In the genomic region with DNA sequence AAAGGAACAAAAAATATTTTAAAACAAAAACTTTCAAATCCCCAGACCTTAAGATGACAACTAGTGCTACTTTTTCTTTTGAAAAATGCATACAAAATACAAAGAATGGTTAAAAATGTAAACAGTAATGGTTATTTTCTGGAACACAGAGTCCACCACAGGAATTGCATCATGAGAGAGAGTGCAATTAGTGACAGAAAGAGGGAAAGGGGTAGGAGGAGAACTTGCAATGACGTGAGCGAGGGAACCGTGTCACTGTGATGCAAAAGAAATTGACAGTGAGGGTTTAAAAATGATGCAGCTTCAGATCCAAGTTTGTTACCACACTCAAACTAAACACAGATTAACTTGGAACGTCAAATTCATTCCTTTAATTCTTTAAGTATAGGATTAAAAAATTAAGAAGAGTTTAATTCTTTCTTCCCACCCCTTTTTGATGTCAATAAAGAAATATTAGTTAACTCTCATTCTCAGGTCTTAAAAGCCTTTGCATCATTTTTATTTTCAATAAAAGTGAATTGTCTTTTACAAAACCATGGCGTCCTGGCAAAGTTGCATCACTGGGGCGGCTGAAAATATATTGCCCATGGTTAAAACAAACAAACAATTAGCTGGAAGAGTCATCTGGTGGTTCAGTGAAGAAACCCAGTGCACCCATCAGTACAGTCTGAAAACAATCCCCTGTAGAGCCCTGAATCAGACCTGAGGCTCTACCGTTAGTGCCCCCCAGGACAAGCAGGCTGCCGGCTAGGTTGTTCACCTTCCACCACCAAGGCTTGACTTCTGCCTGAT, we compare ENCODE assay signal across 25 cellular contexts. TPM values are rescaled to one million over a fixed set of nuclear protein-coding genes. Genes with fewer than 3 reads are reported as not detected.
A peak's percentile ranks its signal among the peaks of the same experiment; 100 is the strongest.
DNase-seq lines count a peak whose midpoint lies in the region; ATAC-seq and TF ChIP-seq lines count a peak whose summit lies in the region.
"Had no signal": no experiment of that assay in that cellular context is flagged by ENCODE, and none has a peak within 500 bp of the region (broad histone marks: within the 10 kb centered on the region; RNA-seq: fewer than 3 reads in every experiment).

No MANE protein-coding gene starts in this region.

- no peak for ATAC-seq in activated naive CD8-positive, alpha-beta T cell treated with anti-CD3 and anti-CD28 coated beads, Interleukin-2, amount 10 ng/mL, durations not matched to agents 7 days and 5 days (ENCODE audit: low read depth)
- no peak for ATAC-seq in activated naive CD8-positive, alpha-beta T cell treated with anti-CD3 and anti-CD28 coated beads, Interleukin-2, amount 50 U/mL, for 24 hours
- ATAC-seq in stimulated activated effector memory CD8-positive, alpha-beta T cell treated with anti-CD3 and anti-CD28 coated beads, Interleukin-12 subunit alpha, Interleukin-12 subunit beta, amount 100 ng/mL, for 72 hours: no peak
- ATAC-seq in GM18873 (IDR thresholded peaks at IDR 0.05; ENCODE audit: low FRiP score, unreplicated experiment) (no peak), GM18867 (IDR thresholded peaks at IDR 0.05; ENCODE audit: unreplicated experiment) (no peak)
- ATAC-seq: lower lobe of right lung; sciatic nerve; stimulated activated naive CD8-positive, alpha-beta T cell treated with anti-CD3 and anti-CD28 coated beads, Interleukin-15, amount 100 ng/mL, for 72 hours had no signal

- no peak for TF ChIP-seq CTCF in RWPE1 (conservative IDR thresholded peaks at IDR 0.05; ENCODE audit: low read depth)

- no peaks in the 10 kb centered on the region for H3K27me3 Mint-ChIP-seq in activated naive CD8-positive, alpha-beta T cell treated with anti-CD3 and anti-CD28 coated beads, Interleukin-2, amount 10 ng/mL, durations not matched to agents 7 days and 5 days
- H3K27me3 Mint-ChIP-seq in activated naive CD8-positive, alpha-beta T cell treated with anti-CD3 and anti-CD28 coated beads, Interleukin-2, amount 50 U/mL, for 24 hours: no peaks in the 10 kb centered on the region
- H3K27me3 Mint-ChIP-seq: brain; progenitor cell of endocrine pancreas; stimulated activated naive CD8-positive, alpha-beta T cell treated with anti-CD3 and anti-CD28 coated beads, Interleukin-15, amount 100 ng/mL, for 72 hours had no signal

- H3K36me3 Mint-ChIP-seq in activated naive CD8-positive, alpha-beta T cell treated with anti-CD3 and anti-CD28 coated beads, Interleukin-2, amount 10 ng/mL, durations not matched to agents 7 days and 5 days: peaks cover 22% of the 10 kb centered on the region
- peaks cover 53% of the 10 kb centered on the region for H3K36me3 Mint-ChIP-seq in activated naive CD8-positive, alpha-beta T cell treated with anti-CD3 and anti-CD28 coated beads, Interleukin-2, amount 50 U/mL, for 24 hours (ENCODE audit: low read depth)
- H3K36me3 Mint-ChIP-seq in stimulated activated effector memory CD8-positive, alpha-beta T cell treated with anti-CD3 and anti-CD28 coated beads, Interleukin-12 subunit alpha, Interleukin-12 subunit beta, amount 100 ng/mL, for 72 hours: peaks cover 70% of the 10 kb centered on the region

- CTCF ChIA-PET in RWPE1 (lab: Yijun Ruan, JAX): no interaction called here

- H3K27ac Mint-ChIP-seq in activated naive CD8-positive, alpha-beta T cell treated with anti-CD3 and anti-CD28 coated beads, Interleukin-2, amount 10 ng/mL, durations not matched to agents 7 days and 5 days: peak overlapping the region; percentile 55
- no peak overlapping the region for H3K27ac Mint-ChIP-seq in activated naive CD8-positive, alpha-beta T cell treated with anti-CD3 and anti-CD28 coated beads, Interleukin-2, amount 50 U/mL, for 24 hours
- H3K27ac Mint-ChIP-seq in stimulated activated effector memory CD8-positive, alpha-beta T cell treated with anti-CD3 and anti-CD28 coated beads, Interleukin-12 subunit alpha, Interleukin-12 subunit beta, amount 100 ng/mL, for 72 hours: peak overlapping the region; percentile 64
- H3K27ac Mint-ChIP-seq: progenitor cell of endocrine pancreas had no signal

- POLR2A ChIA-PET in activated naive CD8-positive, alpha-beta T cell treated with anti-CD3 and anti-CD28 coated beads, Interleukin-2, amount 10 ng/mL, durations not matched to agents 7 days and 5 days (lab: Charles Lee): interaction anchor here (1.6 kb wide), 1 partner anchor 10 kb away, joined by 4 read pairs; no protein-coding TSS in a partner anchor
- POLR2A ChIA-PET in RWPE1 (lab: Yijun Ruan, JAX; ENCODE audit: low non-redundant PET): no interaction called here

- DNase-seq in activated naive CD8-positive, alpha-beta T cell treated with anti-CD3 and anti-CD28 coated beads, Interleukin-2, amount 10 ng/mL, durations not matched to agents 7 days and 5 days: no peak
- DNase-seq in activated naive CD8-positive, alpha-beta T cell treated with anti-CD3 and anti-CD28 coated beads, Interleukin-2, amount 50 U/mL, for 24 hours: no peak
- DNase-seq in RWPE1 (ENCODE audit: low spot score) (no peak), fibroblast of gingiva (ENCODE audit: low read depth) (peak; percentile 77), GM19238 (ENCODE audit: insufficient read length, low spot score) (no peak)
- no peak for DNase-seq in stimulated activated effector memory CD8-positive, alpha-beta T cell treated with anti-CD3 and anti-CD28 coated beads, Interleukin-12 subunit alpha, Interleukin-12 subunit beta, amount 100 ng/mL, for 72 hours (ENCODE audit: low spot score in 2 of 2)
- DNase-seq: activated CD4-positive, alpha-beta T cell treated with anti-CD3 and anti-CD28 coated beads for 4 hours; BE2C; KBM-7; kidney; lower lobe of right lung; NCI-H1694; NCI-H2171; NCI-H524; RPMI8226; stimulated activated naive CD8-positive, alpha-beta T cell treated with anti-CD3 and anti-CD28 coated beads, Interleukin-15, amount 100 ng/mL, for 72 hours; thyroid gland had no signal

- no peak overlapping the region for H3K4me3 Mint-ChIP-seq in activated naive CD8-positive, alpha-beta T cell treated with anti-CD3 and anti-CD28 coated beads, Interleukin-2, amount 10 ng/mL, durations not matched to agents 7 days and 5 days
- no peak overlapping the region for H3K4me3 Mint-ChIP-seq in activated naive CD8-positive, alpha-beta T cell treated with anti-CD3 and anti-CD28 coated beads, Interleukin-2, amount 50 U/mL, for 24 hours
- H3K4me3 Mint-ChIP-seq in stimulated activated effector memory CD8-positive, alpha-beta T cell treated with anti-CD3 and anti-CD28 coated beads, Interleukin-12 subunit alpha, Interleukin-12 subunit beta, amount 100 ng/mL, for 72 hours: no peak overlapping the region
- H3K4me3 Mint-ChIP-seq: brain; stimulated activated naive CD8-positive, alpha-beta T cell treated with anti-CD3 and anti-CD28 coated beads, Interleukin-15, amount 100 ng/mL, for 72 hours; T-helper 1 cell treated with Interleukin-12 subunit alpha and Interleukin-12 subunit beta and Interleukin-4 antibody, amounts not matched to agents 30 μg/mL and 1 μg/mL, for 36 hours had no signal

- H3K4me1 Mint-ChIP-seq in activated naive CD8-positive, alpha-beta T cell treated with anti-CD3 and anti-CD28 coated beads, Interleukin-2, amount 10 ng/mL, durations not matched to agents 7 days and 5 days: peaks cover 25% of the 10 kb centered on the region
- peaks cover 8% of the 10 kb centered on the region for H3K4me1 Mint-ChIP-seq in activated naive CD8-positive, alpha-beta T cell treated with anti-CD3 and anti-CD28 coated beads, Interleukin-2, amount 50 U/mL, for 24 hours
- H3K4me1 Mint-ChIP-seq in stimulated activated effector memory CD8-positive, alpha-beta T cell treated with anti-CD3 and anti-CD28 coated beads, Interleukin-12 subunit alpha, Interleukin-12 subunit beta, amount 100 ng/mL, for 72 hours: no peaks in the 10 kb centered on the region

- H3K27ac ChIP-seq in RWPE1: peak overlapping the region; percentile 16
- H3K27ac ChIP-seq: esophagus muscularis mucosa, lower lobe of right lung, thyroid gland had no signal

- H3K9me3 Mint-ChIP-seq in activated naive CD8-positive, alpha-beta T cell treated with anti-CD3 and anti-CD28 coated beads, Interleukin-2, amount 10 ng/mL, durations not matched to agents 7 days and 5 days: no peaks in the 10 kb centered on the region
- H3K9me3 Mint-ChIP-seq in activated naive CD8-positive, alpha-beta T cell treated with anti-CD3 and anti-CD28 coated beads, Interleukin-2, amount 50 U/mL, for 24 hours: no peaks in the 10 kb centered on the region
- H3K9me3 Mint-ChIP-seq in stimulated activated effector memory CD8-positive, alpha-beta T cell treated with anti-CD3 and anti-CD28 coated beads, Interleukin-12 subunit alpha, Interleukin-12 subunit beta, amount 100 ng/mL, for 72 hours: no peaks in the 10 kb centered on the region
- H3K9me3 Mint-ChIP-seq: activated T-helper 2 cell treated with anti-CD3 and anti-CD28 coated beads, Interferon-gamma antibody, Interleukin-2, Interleukin-4, amounts not matched to agents 10 μg/mL and 5 μg/mL and 100 μg/mL, durations not matched to agents 14 hours and 24 hours and 36 hours; brain; stimulated activated naive CD8-positive, alpha-beta T cell treated with anti-CD3 and anti-CD28 coated beads, Interleukin-15, amount 100 ng/mL, for 72 hours; T-helper 1 cell treated with Interleukin-12 subunit alpha and Interleukin-12 subunit beta and Interleukin-4 antibody, amounts not matched to agents 30 μg/mL and 1 μg/mL, for 36 hours had no signal

RNA-seq across cellular contexts. Expression of a gene that starts 39.5 kb away (rescaled TPM):
- total RNA-seq in activated naive CD8-positive, alpha-beta T cell treated with anti-CD3 and anti-CD28 coated beads, Interleukin-2, amount 10 ng/mL, durations not matched to agents 7 days and 5 days: 100 to 1,000 TPM; 253 to 258 TPM
